In the genomic region with DNA sequence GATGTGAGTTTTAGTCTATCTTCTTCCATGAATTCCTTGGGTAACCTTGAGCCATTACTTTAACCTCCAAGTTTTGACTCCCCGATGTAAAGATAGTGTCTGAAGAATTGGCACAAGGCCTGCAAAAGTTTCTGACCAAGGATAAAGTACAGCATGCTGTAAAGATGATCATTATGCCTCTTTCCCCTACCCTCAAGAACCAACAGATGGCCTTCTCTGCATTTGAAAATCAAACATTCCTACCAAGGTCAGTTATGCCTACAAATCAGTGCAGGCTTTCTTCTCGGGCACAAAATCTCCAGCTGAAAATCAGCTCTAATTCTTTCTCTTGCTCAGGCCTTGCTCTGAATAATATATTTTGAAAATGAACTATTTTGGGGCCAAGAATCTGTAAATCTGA, we compare ENCODE assay signal across 22 cellular contexts. TPM values are rescaled to one million over a fixed set of nuclear protein-coding genes. Genes with fewer than 3 reads are reported as not detected.
"Had no signal": no experiment of that assay in that cellular context is flagged by ENCODE, and none has a peak within 500 bp of the region (broad histone marks: within the 10 kb centered on the region; RNA-seq: fewer than 3 reads in every experiment).

No MANE protein-coding gene starts in this region.

- ATAC-seq: activated CD4-positive, alpha-beta T cell treated with anti-CD3 and anti-CD28 coated beads for 36 hours; activated T-cell treated with anti-CD3 and anti-CD28 coated beads, Interleukin-2, amount 50 U/mL, for 72 hours; esophagus mucosa; natural killer cell treated with Interleukin-12 subunit alpha and Interleukin-12 subunit beta and Interleukin-15 and Interleukin-18, amount 100 ng/mL, for 72 hours; upper lobe of right lung had no signal

- H3K4me3 ChIP-seq: left ventricle myocardium inferior, prostate gland, right atrium auricular region, thyroid gland, upper lobe of right lung had no signal

- DNase-seq: activated B cell treated with CpG ODN at 0.5 μM for 24 hours; activated CD4-positive, alpha-beta memory T cell treated with anti-CD3 and anti-CD28 coated beads for 36 hours; activated CD4-positive, alpha-beta T cell treated with anti-CD3 and anti-CD28 coated beads for 36 hours; activated effector memory CD4-positive, alpha-beta T cell treated with Interleukin-2 at 50 U/mL for 16 hours; activated naive CD4-positive, alpha-beta T cell treated with anti-CD3 and anti-CD28 coated beads, Interleukin-2, amount 10 ng/mL, durations not matched to agents 7 days and 5 days; activated T-cell treated with anti-CD3 and anti-CD28 coated beads, Interleukin-2, amount 50 U/mL, for 72 hours; amygdala; cortex of kidney; effector CD4-positive, alpha-beta T cell; foreskin melanocyte; kidney glomerular epithelial cell; left ventricle myocardium inferior; mammary epithelial cell; substantia nigra; T-helper 9 cell; thyroid gland; upper lobe of right lung had no signal

RNA-seq across cellular contexts. Expression of gene PPP2R2B, which starts 59.8 kb away (rescaled TPM):
- total RNA-seq: activated B cell treated with CpG ODN at 0.5 μM for 24 hours, osteocyte had no signal
